12 cellular contexts compared by ENCODE assay signal in genomic region chr6:170243791-170244291, GRCh38. TPM values are rescaled to one million over a fixed set of nuclear protein-coding genes. Genes with fewer than 3 reads are reported as not detected.
DNase-seq lines count a peak whose midpoint lies in the region; ATAC-seq and TF ChIP-seq lines count a peak whose summit lies in the region.
"Had no signal": no experiment of that assay in that cellular context is flagged by ENCODE, and none has a peak within 500 bp of the region (broad histone marks: within the 10 kb centered on the region; RNA-seq: fewer than 3 reads in every experiment).

No MANE protein-coding gene starts in this region.

- no peak overlapping the region for H3K4me3 Mint-ChIP-seq in H9
- no peak overlapping the region for H3K4me3 Mint-ChIP-seq in progenitor cell of endocrine pancreas (ENCODE audit: low read depth)
- H3K4me3 Mint-ChIP-seq in CD8-positive, alpha-beta memory T cell = no peak overlapping the region
- H3K4me3 Mint-ChIP-seq in activated naive CD4-positive, alpha-beta T cell treated with anti-CD3 and anti-CD28 coated beads for 36 hours = no peak overlapping the region
- H3K4me3 Mint-ChIP-seq: CD4-positive, alpha-beta memory T cell had no signal

- H3K79me2 ChIP-seq in H9 (ENCODE audit: insufficient read depth, low read length) (no peaks in the 10 kb centered on the region), mesendoderm (ENCODE audit: control insufficient read depth, insufficient read depth, low read length) (no peaks in the 10 kb centered on the region)

- no peak overlapping the region for H3K23ac ChIP-seq in H9 (ENCODE audit: insufficient read length, low read depth, low read length)
- no peak overlapping the region for H3K23ac ChIP-seq in mesendoderm (ENCODE audit: low read length)

- H2BK5ac ChIP-seq in H9 (ENCODE audit: insufficient read length, low read length) = no peak overlapping the region
- no peak overlapping the region for H2BK5ac ChIP-seq in mesendoderm (ENCODE audit: low read length)

- H2BK12ac ChIP-seq in H9 (ENCODE audit: insufficient read length, low read depth, low read length) = no peak overlapping the region

- H3K56ac ChIP-seq in H9 (ENCODE audit: insufficient read length, low read depth, low read length) = no peak overlapping the region
- no peak overlapping the region for H3K56ac ChIP-seq in mesendoderm (ENCODE audit: low read length)

- peak; percentile 56 for ATAC-seq in Right ventricle myocardium superior (ENCODE audit: poor library complexity)

- DNase-seq in H9 = no peak
- DNase-seq in NCI-H82 treated with DMSO at 0.1 percent for 48 hours (lab: John Stamatoyannopoulos, UW; ENCODE audit: unreplicated experiment) = peak; percentile 99
- no peak for DNase-seq in Right ventricle myocardium superior
- no peak for DNase-seq in progenitor cell of endocrine pancreas (ENCODE audit: low spot score, unreplicated experiment)
- no peak for DNase-seq in A172 (ENCODE audit: low spot score)
- DNase-seq in CD8-positive, alpha-beta memory T cell = no peak
- DNase-seq in mesendoderm = no peak
- no peak for DNase-seq in activated naive CD4-positive, alpha-beta T cell treated with anti-CD3 and anti-CD28 coated beads for 36 hours
- DNase-seq: activated T-cell treated with anti-CD3 and anti-CD28 coated beads, Interleukin-2, amount 50 U/mL, for 1 hour; CD4-positive, alpha-beta memory T cell; KG1; testis had no signal

- H3K27ac Mint-ChIP-seq in H9 = no peak overlapping the region
- H3K27ac Mint-ChIP-seq in progenitor cell of endocrine pancreas = peak overlapping the region; percentile 77
- H3K27ac Mint-ChIP-seq in CD8-positive, alpha-beta memory T cell = no peak overlapping the region
- H3K27ac Mint-ChIP-seq in activated naive CD4-positive, alpha-beta T cell treated with anti-CD3 and anti-CD28 coated beads for 36 hours = no peak overlapping the region

- H3K27ac ChIP-seq in H9 (ENCODE audit: insufficient read length, low read depth, low read length) = no peak overlapping the region
- no peak overlapping the region for H3K27ac ChIP-seq in CD8-positive, alpha-beta memory T cell (ENCODE audit: low read depth, low read length)
- no peak overlapping the region for H3K27ac ChIP-seq in mesendoderm (ENCODE audit: low read depth, low read length)
- H3K27ac ChIP-seq: testis had no signal

- no peak overlapping the region for H3K4ac ChIP-seq in H9 (ENCODE audit: low read depth, low read length)
- no peak overlapping the region for H3K4ac ChIP-seq in mesendoderm (ENCODE audit: low read depth, low read length)

- H3K79me1 ChIP-seq in H9 (ENCODE audit: insufficient read depth, low read depth, low read length, poor library complexity, severe bottlenecking) = no peaks in the 10 kb centered on the region
- no peaks in the 10 kb centered on the region for H3K79me1 ChIP-seq in mesendoderm (ENCODE audit: low read length)

- H4K91ac ChIP-seq in H9 (ENCODE audit: insufficient read length, low read depth, low read length) = no peak overlapping the region

- H3K36me3 Mint-ChIP-seq in H9 (ENCODE audit: insufficient read depth in 1 of 3, low read depth in 3 of 3) = no peaks in the 10 kb centered on the region; a peak in 1 of 7 replicates
- no peaks in the 10 kb centered on the region for H3K36me3 Mint-ChIP-seq in progenitor cell of endocrine pancreas (ENCODE audit: insufficient read depth)
- no peaks in the 10 kb centered on the region for H3K36me3 Mint-ChIP-seq in CD8-positive, alpha-beta memory T cell
- no peaks in the 10 kb centered on the region for H3K36me3 Mint-ChIP-seq in activated naive CD4-positive, alpha-beta T cell treated with anti-CD3 and anti-CD28 coated beads for 36 hours (ENCODE audit: low read depth)
- H3K36me3 Mint-ChIP-seq: CD4-positive, alpha-beta memory T cell had no signal

- H3K23me2 ChIP-seq in H9 (ENCODE audit: insufficient read length, low read depth, low read length, poor library complexity, severe bottlenecking) = peaks cover 1% of the 10 kb centered on the region

- H4K8ac ChIP-seq in H9 (replicated peaks; ENCODE audit: insufficient read length, low read depth, low read length) (no peak overlapping the region), mesendoderm (ENCODE audit: low read depth, low read length) (no peak overlapping the region)

- H3K18ac ChIP-seq in H9 (ENCODE audit: insufficient read length, low read depth, low read length) (peak overlapping the region; percentile 34), mesendoderm (ENCODE audit: low read length) (no peak overlapping the region)

- no peaks in the 10 kb centered on the region for H3K36me3 ChIP-seq in CD8-positive, alpha-beta memory T cell (ENCODE audit: insufficient read depth, low read length)
- no peaks in the 10 kb centered on the region for H3K36me3 ChIP-seq in mesendoderm (ENCODE audit: control insufficient read depth, insufficient read depth, low read length)

- no peak overlapping the region for H2BK20ac ChIP-seq in H9 (ENCODE audit: low read depth, low read length, poor library complexity, severe bottlenecking)

- CTCF ChIA-PET in CD8-positive, alpha-beta memory T cell (lab: Charles Lee) = no interaction called here
- CTCF ChIA-PET in activated naive CD4-positive, alpha-beta T cell treated with anti-CD3 and anti-CD28 coated beads for 36 hours (lab: Charles Lee) = no interaction called here

- no peaks in the 10 kb centered on the region for H3K4me1 ChIP-seq in H9 (ENCODE audit: insufficient read depth, low read length)
- H3K4me1 ChIP-seq in CD8-positive, alpha-beta memory T cell (ENCODE audit: insufficient read depth, low read length) = no peaks in the 10 kb centered on the region
- no peaks in the 10 kb centered on the region for H3K4me1 ChIP-seq in mesendoderm (ENCODE audit: control insufficient read depth, low read depth, low read length)

- H3K9ac ChIP-seq in H9 (ENCODE audit: extremely low read depth, insufficient read length, low read length) (no peak overlapping the region), mesendoderm (ENCODE audit: low read length) (no peak overlapping the region)

- H2AK5ac ChIP-seq in H9 (ENCODE audit: insufficient read length, low read length) (no peak overlapping the region), mesendoderm (ENCODE audit: low read length) (no peak overlapping the region)

- H3K4me2 ChIP-seq in H9 (ENCODE audit: insufficient read depth, insufficient read length, low read length) = no peak overlapping the region
- no peak overlapping the region for H3K4me2 ChIP-seq in mesendoderm (ENCODE audit: low read length)

- H4K5ac ChIP-seq in H9 (ENCODE audit: insufficient read length, low read depth, low read length) (no peak overlapping the region), mesendoderm (ENCODE audit: low read length) (no peak overlapping the region)

- intact Hi-C loops in Right ventricle myocardium superior (cut with DNase I) = no loop called here
- intact Hi-C loops in activated naive CD4-positive, alpha-beta T cell treated with anti-CD3 and anti-CD28 coated beads for 36 hours (cut with micrococcal nuclease) = no loop called here

- H3K27me3 ChIP-seq in H9 (ENCODE audit: insufficient read depth, low read length) (no peaks in the 10 kb centered on the region), mesendoderm (ENCODE audit: insufficient read depth, low read length, poor library complexity) (no peaks in the 10 kb centered on the region)
- no peaks in the 10 kb centered on the region for H3K27me3 ChIP-seq in CD8-positive, alpha-beta memory T cell (ENCODE audit: insufficient read depth, low read length, poor library complexity, severe bottlenecking)
- H3K27me3 ChIP-seq: testis had no signal

- H3K4me1 Mint-ChIP-seq in H9 (peaks cover 6 to 24% of the 10 kb centered on the region in 2 experiments), progenitor cell of endocrine pancreas (ENCODE audit: low read depth) (peaks cover 31% of the 10 kb centered on the region)
- H3K4me1 Mint-ChIP-seq in CD8-positive, alpha-beta memory T cell = no peaks in the 10 kb centered on the region
- H3K4me1 Mint-ChIP-seq in activated naive CD4-positive, alpha-beta T cell treated with anti-CD3 and anti-CD28 coated beads for 36 hours (ENCODE audit: low read depth) = no peaks in the 10 kb centered on the region
- H3K4me1 Mint-ChIP-seq: CD4-positive, alpha-beta memory T cell had no signal

- TF ChIP-seq CTCF in H9 (conservative IDR thresholded peaks at IDR 0.05) = no peak
- TF ChIP-seq CTCF in progenitor cell of endocrine pancreas (IDR thresholded peaks at IDR 0.05; ENCODE audit: unreplicated experiment) = no peak

- H3K14ac ChIP-seq in H9 (ENCODE audit: insufficient read depth, low read length) = no peak overlapping the region

- H3K27me3 Mint-ChIP-seq in H9 (ENCODE audit: low read depth) (peaks cover 2% of the 10 kb centered on the region), progenitor cell of endocrine pancreas (peaks cover 4% of the 10 kb centered on the region)
- H3K27me3 Mint-ChIP-seq in CD8-positive, alpha-beta memory T cell = peaks cover 8 to 34% of the 10 kb centered on the region in 2 donors
- H3K27me3 Mint-ChIP-seq in activated naive CD4-positive, alpha-beta T cell treated with anti-CD3 and anti-CD28 coated beads for 36 hours (ENCODE audit: low read depth) = peaks cover 1% of the 10 kb centered on the region

- H3K9me3 Mint-ChIP-seq in H9 (no peaks in the 10 kb centered on the region; a peak in 1 of 5 replicates), progenitor cell of endocrine pancreas (ENCODE audit: low read depth) (no peaks in the 10 kb centered on the region)
- H3K9me3 Mint-ChIP-seq in CD8-positive, alpha-beta memory T cell = no peaks in the 10 kb centered on the region
- H3K9me3 Mint-ChIP-seq in activated naive CD4-positive, alpha-beta T cell treated with anti-CD3 and anti-CD28 coated beads for 36 hours = no peaks in the 10 kb centered on the region
- H3K9me3 Mint-ChIP-seq: CD4-positive, alpha-beta memory T cell had no signal

- POLR2A ChIA-PET in CD8-positive, alpha-beta memory T cell (lab: Charles Lee) = no interaction called here

- no peaks in the 10 kb centered on the region for H3K9me3 ChIP-seq in H9 (ENCODE audit: control insufficient read depth, low read depth, low read length)
- H3K9me3 ChIP-seq in CD8-positive, alpha-beta memory T cell (ENCODE audit: low read length) = no peaks in the 10 kb centered on the region
- H3K9me3 ChIP-seq: testis had no signal

- no CpG with 5 or more reads among the region's 21 CpGs for WGBS in H9 (ENCODE audit: extremely low coverage, insufficient read length, low lambda C conversion rate)
- no CpG with 5 or more reads among the region's 21 CpGs for WGBS in mesendoderm (ENCODE audit: extremely low coverage, insufficient coverage, low lambda C conversion rate)

- H2AFZ ChIP-seq in H9 (ENCODE audit: low read length) = no peak overlapping the region

- no peak overlapping the region for H3K4me3 ChIP-seq in CD8-positive, alpha-beta memory T cell (ENCODE audit: low read length)
- no peak overlapping the region for H3K4me3 ChIP-seq in mesendoderm (ENCODE audit: low read length)
- H3K4me3 ChIP-seq: testis had no signal

- no peaks in the 10 kb centered on the region for H4K20me1 ChIP-seq in H9 (ENCODE audit: control insufficient read depth, insufficient read depth, insufficient read length)

- H2BK15ac ChIP-seq in H9 (ENCODE audit: low read depth, low read length) (no peak overlapping the region), mesendoderm (replicated peaks; ENCODE audit: low read depth) (no peak overlapping the region)

- no peak overlapping the region for H3T11ph ChIP-seq in H9 (ENCODE audit: low read length)

- H2BK120ac ChIP-seq in H9 (ENCODE audit: low read depth, low read length, poor library complexity, severe bottlenecking) (no peak overlapping the region), mesendoderm (ENCODE audit: low read depth, low read length) (no peak overlapping the region)

RNA-seq across cellular contexts. Expression of gene DLL1, which starts 47.0 kb away (rescaled TPM):
- total RNA-seq in H9 (2021) (2.7 and 2.8 TPM in 2 replicates), Right ventricle myocardium superior (18.6 TPM), progenitor cell of endocrine pancreas (75.3 and 79.1 TPM in 2 replicates)
- total RNA-seq in A172 (2014; rRNA removed; shearing (Covaris generic)) = 3.4 and 4.7 TPM in 2 replicates
- total RNA-seq in CD8-positive, alpha-beta memory T cell = under 1 TPM; 0.79 to 0.86 TPM
- polyA plus RNA-seq in CD8-positive, alpha-beta memory T cell = 0.49 TPM
- 0.15 TPM for polyA plus RNA-seq in mesendoderm (2013, experiment 1 of 2)
- 0.11 TPM for polyA plus RNA-seq in mesendoderm (2013, experiment 2 of 2)
- total RNA-seq in activated naive CD4-positive, alpha-beta T cell treated with anti-CD3 and anti-CD28 coated beads for 36 hours = 1 to 10 TPM; 3.2 to 3.5 TPM
